ENCODE assay signal across 8 cellular contexts in the genomic region with DNA sequence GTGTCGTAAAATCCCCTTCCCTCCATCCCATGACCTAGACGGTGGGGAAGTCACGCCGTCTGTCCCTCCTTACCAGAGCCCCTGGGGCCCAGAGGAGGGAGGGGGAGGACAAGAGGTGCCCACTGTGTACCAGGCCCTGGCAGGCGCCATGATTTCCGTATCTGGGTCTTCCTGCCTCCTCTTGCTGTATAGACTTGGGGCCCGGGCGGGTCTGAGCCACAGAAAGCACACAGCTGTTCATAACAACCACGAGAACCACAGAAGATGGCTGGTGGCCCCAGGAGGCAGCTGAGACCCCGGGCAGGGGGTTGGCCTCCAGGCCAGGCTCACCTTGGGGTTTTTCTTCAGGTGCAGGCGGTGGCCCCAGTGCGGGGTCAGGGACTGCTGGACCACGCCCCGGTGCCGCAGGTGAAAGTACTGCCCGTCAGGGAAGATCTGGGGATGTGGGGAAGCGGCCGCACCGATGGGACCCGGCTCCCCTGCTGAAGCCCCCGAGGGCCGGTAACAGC.
A peak's percentile ranks its signal among the peaks of the same experiment; 100 is the strongest.
DNase-seq lines count a peak whose midpoint lies in the region; ATAC-seq lines count a peak whose summit lies in the region.

No MANE protein-coding gene starts in this region.

- H3K4me1 Mint-ChIP-seq in activated naive CD4-positive, alpha-beta T cell treated with anti-CD3 and anti-CD28 coated beads, Interleukin-2, amount 50 U/mL, for 24 hours: peaks cover 16% of the 10 kb centered on the region
- H3K4me1 Mint-ChIP-seq in stimulated activated naive B cell treated with anti-CD40 and anti-IgM and Interleukin-4, amounts not matched to agents 10 μg/mL and 1 μg/mL and 100 μg/mL, for 72 hours: peaks cover 9 to 14% of the 10 kb centered on the region in 2 donors

- ATAC-seq in stimulated activated naive B cell treated with anti-CD40 and anti-IgM and Interleukin-4, amounts not matched to agents 10 μg/mL and 1 μg/mL and 100 μg/mL, for 72 hours (replicated peaks): no peak
- no peak for ATAC-seq in HG02981 (IDR thresholded peaks at IDR 0.05; ENCODE audit: unreplicated experiment)

- peak overlapping the region; percentile 47 for H3K4me3 Mint-ChIP-seq in activated naive CD4-positive, alpha-beta T cell treated with anti-CD3 and anti-CD28 coated beads, Interleukin-2, amount 50 U/mL, for 24 hours
- peak overlapping the region; percentile 62 to 87 for H3K4me3 Mint-ChIP-seq in stimulated activated naive B cell treated with anti-CD40 and anti-IgM and Interleukin-4, amounts not matched to agents 10 μg/mL and 1 μg/mL and 100 μg/mL, for 72 hours

- H3K9me3 ChIP-seq in HUES6 (ENCODE audit: control insufficient read depth, insufficient read depth, low read depth, low read length): no peaks in the 10 kb centered on the region

- peak; percentile 54 for DNase-seq in iPS-NIHi11 (ENCODE audit: low spot score)
- DNase-seq in stimulated activated naive B cell treated with anti-CD40 and anti-IgM and Interleukin-4, amounts not matched to agents 10 μg/mL and 1 μg/mL and 100 μg/mL, for 72 hours: no peak
- DNase-seq in activated CD4-positive, CD25-positive, alpha-beta regulatory T cell (lab: John Stamatoyannopoulos, UW): no peak
- DNase-seq in cerebellar nuclear complex (lab: John Stamatoyannopoulos, UW): no peak
- DNase-seq in GF-D8 (lab: John Stamatoyannopoulos, UW): no peak

- H3K27me3 Mint-ChIP-seq in activated naive CD4-positive, alpha-beta T cell treated with anti-CD3 and anti-CD28 coated beads, Interleukin-2, amount 50 U/mL, for 24 hours: no peaks in the 10 kb centered on the region
- peaks cover 14 to 22% of the 10 kb centered on the region in 2 donors for H3K27me3 Mint-ChIP-seq in stimulated activated naive B cell treated with anti-CD40 and anti-IgM and Interleukin-4, amounts not matched to agents 10 μg/mL and 1 μg/mL and 100 μg/mL, for 72 hours

- no peaks in the 10 kb centered on the region for H3K36me3 ChIP-seq in HUES6 (ENCODE audit: control insufficient read depth, insufficient read depth, low read length)

- H3K27ac Mint-ChIP-seq in activated naive CD4-positive, alpha-beta T cell treated with anti-CD3 and anti-CD28 coated beads, Interleukin-2, amount 50 U/mL, for 24 hours: no peak overlapping the region
- H3K27ac Mint-ChIP-seq in stimulated activated naive B cell treated with anti-CD40 and anti-IgM and Interleukin-4, amounts not matched to agents 10 μg/mL and 1 μg/mL and 100 μg/mL, for 72 hours: no peak overlapping the region

- H3K27me3 ChIP-seq in HUES6 (ENCODE audit: control insufficient read depth, insufficient read depth, low read length): peaks cover 35% of the 10 kb centered on the region

- peak overlapping the region; percentile 60 for H3K4me3 ChIP-seq in HUES6 (ENCODE audit: low read depth, low read length)

- H3K4me1 ChIP-seq in HUES6 (ENCODE audit: control insufficient read depth, insufficient read depth, low read length): peaks cover 5% of the 10 kb centered on the region; the same call in 1 of the 2 replicates

- H3K9me3 Mint-ChIP-seq in activated naive CD4-positive, alpha-beta T cell treated with anti-CD3 and anti-CD28 coated beads, Interleukin-2, amount 50 U/mL, for 24 hours: no peaks in the 10 kb centered on the region
- H3K9me3 Mint-ChIP-seq in stimulated activated naive B cell treated with anti-CD40 and anti-IgM and Interleukin-4, amounts not matched to agents 10 μg/mL and 1 μg/mL and 100 μg/mL, for 72 hours: no peaks in the 10 kb centered on the region

- no peak overlapping the region for H3K27ac ChIP-seq in HUES6 (ENCODE audit: low read depth, low read length)

- H3K36me3 Mint-ChIP-seq in activated naive CD4-positive, alpha-beta T cell treated with anti-CD3 and anti-CD28 coated beads, Interleukin-2, amount 50 U/mL, for 24 hours: no peaks in the 10 kb centered on the region
- no peaks in the 10 kb centered on the region for H3K36me3 Mint-ChIP-seq in stimulated activated naive B cell treated with anti-CD40 and anti-IgM and Interleukin-4, amounts not matched to agents 10 μg/mL and 1 μg/mL and 100 μg/mL, for 72 hours

- peak overlapping the region; percentile 19 for H3K9ac ChIP-seq in HUES6 (ENCODE audit: low read length)
